ENCODE assay signal across 9 cellular contexts in genomic region chr10:79981356-79981672, GRCh38. TPM values are rescaled to one million over a fixed set of nuclear protein-coding genes. Genes with fewer than 3 reads are reported as not detected.
DNase-seq lines count a peak whose midpoint lies in the region; ATAC-seq, FAIRE-seq and TF ChIP-seq lines count a peak whose summit lies in the region.
"Had no signal": no experiment of that assay in that cellular context is flagged by ENCODE, and none has a peak within 500 bp of the region (broad histone marks: within the 10 kb centered on the region; RNA-seq: fewer than 3 reads in every experiment).

No MANE protein-coding gene starts in this region.

- no peak overlapping the region for H3K4ac ChIP-seq in IMR-90 (ENCODE audit: low read depth, low read length)

- 3% methylated on average over 6 of the region's 19 CpGs; no CpG with 5 or more reads in 1 of the 2 experiments for WGBS in IMR-90 (ENCODE audit: extremely low coverage in 2 of 2, insufficient read length in 1 of 2), 2 experiments
- WGBS in spleen, 5 donors: 0 to 4% (median 2%) methylated on average over 11 to 19 of the region's 19 CpGs

- in situ Hi-C loops in IMR-90 (cut with MboI; ENCODE audit: low sequenced_read_pairs): no loop called here
- in situ Hi-C loops in astrocyte of the cerebellum (cut with HindIII; ENCODE audit: low sequenced_read_pairs): no loop called here

- H3K9ac ChIP-seq in IMR-90 (ENCODE audit: low read depth, low read length): no peak overlapping the region

- no peak overlapping the region for H3K27ac ChIP-seq in IMR-90 (ENCODE audit: insufficient read depth, low read length)
- peak overlapping the region in 3 of 8 donors; percentile 21 to 49 (median 48) for H3K27ac ChIP-seq in spleen

- peak; percentile 13 for ATAC-seq in IMR-90 (ENCODE audit: low read depth)

- no peak overlapping the region for H4K5ac ChIP-seq in IMR-90 (ENCODE audit: low read depth, low read length)

- H3K36me3 ChIP-seq in IMR-90 (ENCODE audit: control insufficient read depth, insufficient read depth, low read length): no peaks in the 10 kb centered on the region
- no peaks in the 10 kb centered on the region for H3K36me3 ChIP-seq in spleen

- H4K8ac ChIP-seq in IMR-90 (ENCODE audit: low read depth in 2 of 2, low read length in 2 of 2): no peak overlapping the region

- POLR2A ChIA-PET in IMR-90 (lab: Charles Lee; ENCODE audit: unreplicated experiment): no interaction called here

- DNase-seq in IMR-90 (no peak), astrocyte of the cerebellum (ENCODE audit: low read depth) (no peak), spleen (no peak), T1000 (lab: John Stamatoyannopoulos, UW) (no peak), GM03348 (ENCODE audit: low spot score) (no peak), RCC 7860 (ENCODE audit: low spot score) (no peak), DMS53 (lab: John Stamatoyannopoulos, UW) (no peak)
- DNase-seq: T-helper 9 cell had no signal

- CTCF ChIA-PET in IMR-90 (lab: Yijun Ruan, JAX): no interaction called here

- no peak overlapping the region for H2BK120ac ChIP-seq in IMR-90 (ENCODE audit: low read depth, low read length)

- no peak overlapping the region for H3K23ac ChIP-seq in IMR-90 (ENCODE audit: low read depth, low read length)

- H3K9me3 ChIP-seq in IMR-90 (ENCODE audit: control insufficient read depth, insufficient read depth, low read length) (no peaks in the 10 kb centered on the region), iPS-18c (ENCODE audit: control insufficient read depth, insufficient read depth, low read length) (peaks cover 2% of the 10 kb centered on the region), spleen (peaks cover 0 to 10% (median 7%) of the 10 kb centered on the region in 8 donors)

- no peak for TF ChIP-seq RAD21 in IMR-90 (IDR thresholded peaks at IDR 0.05; ENCODE audit: low read length)

- no TSS peak for BruUV-seq in IMR-90 (replicated peaks; lab: Mats Ljungman, UMichigan)

- H2AK5ac ChIP-seq in IMR-90 (ENCODE audit: low read depth, low read length): no peak overlapping the region

- H3K4me2 ChIP-seq in IMR-90 (ENCODE audit: low read depth, low read length): peak overlapping the region; percentile 90

- no peak for TF ChIP-seq CTCF in IMR-90 (conservative IDR thresholded peaks at IDR 0.05; ENCODE audit: low read depth, low read length)
- TF ChIP-seq CTCF in astrocyte of the cerebellum (IDR thresholded peaks at IDR 0.05; ENCODE audit: low read depth, low read length, missing control alignments): no peak
- TF ChIP-seq CTCF in spleen (IDR thresholded peaks at IDR 0.05 in 8 of 11, conservative IDR thresholded peaks at IDR 0.05 in 3 of 11): no peak

- peak overlapping the region; percentile 50 for H2AK9ac ChIP-seq in IMR-90 (replicated peaks; ENCODE audit: low read depth, low read length, poor library complexity)

- intact Hi-C loops in IMR-90 (cut with micrococcal nuclease): no loop called here
- intact Hi-C loops in spleen (cut with DNase I; ENCODE audit: low total_unique reads): no loop called here

- no peaks in the 10 kb centered on the region for H3K9me1 ChIP-seq in IMR-90 (ENCODE audit: insufficient read depth, low read length)

- no peak overlapping the region for H3K56ac ChIP-seq in IMR-90 (ENCODE audit: extremely low read depth, insufficient read depth, low read length)

- peak overlapping the region; percentile 61 for H3K4me3 ChIP-seq in IMR-90 (ENCODE audit: insufficient read depth, low read depth, low read length)
- peak overlapping the region; percentile 54 for H3K4me3 ChIP-seq in astrocyte of the cerebellum (ENCODE audit: low read depth, low read length)
- peak overlapping the region; percentile 72 for H3K4me3 ChIP-seq in iPS-18c (ENCODE audit: insufficient read depth, low read depth, low read length)
- H3K4me3 ChIP-seq in spleen: peak overlapping the region; percentile 34 to 79 (median 48)

- H2BK5ac ChIP-seq in IMR-90 (ENCODE audit: low read depth, low read length, poor library complexity, severe bottlenecking): no peak overlapping the region

- no peak overlapping the region for H3K14ac ChIP-seq in IMR-90 (replicated peaks; ENCODE audit: low read depth, low read length)

- no peak overlapping the region for H2BK15ac ChIP-seq in IMR-90 (ENCODE audit: low read depth, low read length)

- no peak overlapping the region for H2BK20ac ChIP-seq in IMR-90 (ENCODE audit: low read depth, low read length)

- H4K20me1 ChIP-seq in IMR-90 (ENCODE audit: insufficient read depth, low read length): no peaks in the 10 kb centered on the region

- dilution Hi-C loops in IMR-90 (cut with HindIII; ENCODE audit: low sequenced_read_pairs, unreplicated experiment): no loop called here

- H3K4me1 ChIP-seq in IMR-90 (ENCODE audit: control insufficient read depth, insufficient read depth, low read length) (no peaks in the 10 kb centered on the region), spleen (peaks cover 3 to 24% (median 21%) of the 10 kb centered on the region in 6 donors)

- peak overlapping the region; percentile 93 for H2AFZ ChIP-seq in IMR-90 (replicated peaks; ENCODE audit: low read length, poor library complexity)

- H3K27me3 ChIP-seq in IMR-90 (ENCODE audit: control insufficient read depth, insufficient read depth, low read length) (peaks cover 48% of the 10 kb centered on the region), spleen (replicated peaks in 1 of 7) (peaks cover 0 to 70% (median 36%) of the 10 kb centered on the region in 7 donors)

- H3K79me1 ChIP-seq in IMR-90 (ENCODE audit: low read depth in 1 of 2, low read length in 2 of 2): no peaks in the 10 kb centered on the region

- no peak for FAIRE-seq in RCC 7860 (lab: Jason Lieb, UNC)

- no peak overlapping the region for H4K91ac ChIP-seq in IMR-90 (ENCODE audit: insufficient read depth, low read depth, low read length)

- H3K18ac ChIP-seq in IMR-90 (ENCODE audit: low read depth, low read length): no peak overlapping the region

- TF ChIP-seq POLR2A in IMR-90 (IDR thresholded peaks at IDR 0.05; ENCODE audit: low read depth, low read length): no peak
- no peak for TF ChIP-seq POLR2A in spleen (IDR thresholded peaks at IDR 0.05)

TF ChIP-seq in IMR-90, 13 proteins besides CTCF, POLR2A, EP300 and RAD21:
- no peak for TF ChIP-seq FOS (IDR thresholded peaks at IDR 0.05; ENCODE audit: low read depth, low read length)
- no peak for TF ChIP-seq MAZ (IDR thresholded peaks at IDR 0.05; ENCODE audit: borderline replicate concordance, low read depth, low read length)
- TF ChIP-seq CHD1 (IDR thresholded peaks at IDR 0.05; ENCODE audit: low read depth, low read length): no peak
- TF ChIP-seq RFX5 (IDR thresholded peaks at IDR 0.05; ENCODE audit: low read depth, low read length): no peak
- TF ChIP-seq MAFK (IDR thresholded peaks at IDR 0.05; ENCODE audit: low read depth, low read length): no peak
- no peak for TF ChIP-seq ELK1 (IDR thresholded peaks at IDR 0.05; ENCODE audit: borderline replicate concordance, low read depth, low read length)
- no peak for TF ChIP-seq CEBPB (IDR thresholded peaks at IDR 0.05; ENCODE audit: low read depth, low read length)
- TF ChIP-seq SMC3 (IDR thresholded peaks at IDR 0.05; ENCODE audit: low read depth, low read length): no peak
- no peak for TF ChIP-seq RCOR1 (IDR thresholded peaks at IDR 0.05; ENCODE audit: insufficient replicate concordance, low read length)
- TF ChIP-seq MXI1 (IDR thresholded peaks at IDR 0.05; ENCODE audit: borderline replicate concordance, low read depth, low read length): no peak

RNA-seq across cellular contexts. Expression of gene SFTPD, which starts 32.4 kb away (rescaled TPM):
- total RNA-seq in IMR-90 (2012; rRNA removed) (not detected in 2 replicates), spleen (not detected)
- polyA plus RNA-seq in IMR-90 (2012; rRNA removed) (not detected in 2 replicates), spleen (under 1 TPM; 0.15 to 0.33 (median 0.19) TPM)
- polyA plus RNA-seq in IMR-90 (2012; cell fraction: cytosol; rRNA removed): not detected in 2 replicates
- not detected in 2 replicates for polyA plus RNA-seq in IMR-90 (2012; cell fraction: nucleus; rRNA removed; ENCODE audit: low replicate concordance)
